12 cellular contexts compared by ENCODE assay signal in the genomic region with DNA sequence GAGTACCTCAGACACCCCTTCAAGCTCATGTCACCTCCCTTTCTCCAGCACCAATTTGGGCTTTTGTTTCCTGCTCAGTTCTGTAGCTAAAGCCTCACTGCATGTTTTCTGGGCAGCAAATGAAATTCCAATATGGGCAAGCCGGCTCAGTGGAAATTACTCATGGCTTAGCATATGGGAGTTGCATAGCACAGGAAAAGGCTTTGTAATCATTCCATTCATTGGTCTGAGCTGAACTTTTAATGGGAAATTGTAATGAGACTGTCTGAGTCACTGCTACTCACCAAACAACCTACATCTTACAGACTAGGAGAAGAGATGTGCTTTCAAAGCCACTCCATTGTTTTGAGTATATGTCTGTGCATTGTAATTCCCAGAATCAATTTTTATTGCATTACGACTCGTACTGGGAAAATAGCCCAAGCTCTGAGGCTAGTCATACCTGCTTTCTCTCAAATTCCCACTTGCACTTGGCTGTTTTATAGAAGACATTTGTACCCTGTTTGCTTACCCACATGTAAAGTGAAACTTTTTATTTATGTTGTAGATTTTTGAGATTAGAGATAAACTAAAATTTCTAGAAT.
DNase-seq lines count a peak whose midpoint lies in the region; ATAC-seq, FAIRE-seq and TF ChIP-seq lines count a peak whose summit lies in the region.
"Had no signal": no experiment of that assay in that cellular context is flagged by ENCODE, and none has a peak within 500 bp of the region (broad histone marks: within the 10 kb centered on the region; RNA-seq: fewer than 3 reads in every experiment).

No MANE protein-coding gene starts in this region.

- H3K27me3 ChIP-seq in bronchial epithelial cell (ENCODE audit: control insufficient read depth, insufficient read depth, low read length): no peaks in the 10 kb centered on the region
- H3K27me3 ChIP-seq: BLaER1 treated with 17β-estradiol and CSF1 and Interleukin-3, amounts not matched to agents 10 nM and 100 nM had no signal

- no peaks in the 10 kb centered on the region for H3K36me3 ChIP-seq in bronchial epithelial cell (ENCODE audit: control insufficient read depth, insufficient read depth, low read length)
- H3K36me3 ChIP-seq: BLaER1 treated with 17β-estradiol and CSF1 and Interleukin-3, amounts not matched to agents 10 nM and 100 nM had no signal

- peak; percentile 90 for FAIRE-seq in bronchial epithelial cell (lab: Jason Lieb, UNC)

- TF ChIP-seq CTCF in AG09319 (IDR thresholded peaks at IDR 0.05; ENCODE audit: low read depth, low read length): no peak
- TF ChIP-seq CTCF in bronchial epithelial cell (IDR thresholded peaks at IDR 0.05; ENCODE audit: insufficient read depth, low read length, severe bottlenecking): no peak

- ATAC-seq in HG03354 (IDR thresholded peaks at IDR 0.05; ENCODE audit: poor library complexity, severe bottlenecking, unreplicated experiment): no peak
- ATAC-seq in GM21390 (IDR thresholded peaks at IDR 0.05; ENCODE audit: unreplicated experiment): no peak
- no peak for ATAC-seq in GM19351 (IDR thresholded peaks at IDR 0.05; ENCODE audit: unreplicated experiment)

- no peak overlapping the region for H3K4me3 ChIP-seq in bronchial epithelial cell (ENCODE audit: low read depth, low read length)
- H3K4me3 ChIP-seq: BLaER1 treated with 17β-estradiol and CSF1 and Interleukin-3, amounts not matched to agents 10 nM and 100 nM had no signal

- DNase-seq in AG09319 (ENCODE audit: extremely low read depth, low read depth) (peak; percentile 23), LoVo (ENCODE audit: low spot score) (peak; percentile 48), bronchial epithelial cell (ENCODE audit: low read depth) (peak; percentile 98), kidney tubule cell (ENCODE audit: low spot score) (peak; percentile 83)
- no peak for DNase-seq in central memory CD4-positive, alpha-beta T cell
- DNase-seq: activated CD4-positive, alpha-beta T cell treated with anti-CD3 and anti-CD28 coated beads for 1 hour; activated gamma-delta T cell treated with Interleukin-2 at 50 U/mL for 16 hours; effector CD8-positive, alpha-beta T cell had no signal
